ENCODE assay signal across 3 cellular contexts in genomic region chr4:73730854-73731253, GRCh38.
A peak's percentile ranks its signal among the peaks of the same experiment; 100 is the strongest.
TF ChIP-seq lines count a peak whose summit lies in the region.

No MANE protein-coding gene starts in this region.

TF ChIP-seq in SK-N-SH, 30 proteins besides CTCF, POLR2A, EP300 and RAD21 (continues in another document):
- no peak for TF ChIP-seq RFX5 (IDR thresholded peaks at IDR 0.05; ENCODE audit: low read length)
- TF ChIP-seq GATA2 (CRISPR knock-in tag; IDR thresholded peaks at IDR 0.05), result no peak
- no peak for TF ChIP-seq MAX (IDR thresholded peaks at IDR 0.05; ENCODE audit: low read depth)
- TF ChIP-seq, protein P1, sequence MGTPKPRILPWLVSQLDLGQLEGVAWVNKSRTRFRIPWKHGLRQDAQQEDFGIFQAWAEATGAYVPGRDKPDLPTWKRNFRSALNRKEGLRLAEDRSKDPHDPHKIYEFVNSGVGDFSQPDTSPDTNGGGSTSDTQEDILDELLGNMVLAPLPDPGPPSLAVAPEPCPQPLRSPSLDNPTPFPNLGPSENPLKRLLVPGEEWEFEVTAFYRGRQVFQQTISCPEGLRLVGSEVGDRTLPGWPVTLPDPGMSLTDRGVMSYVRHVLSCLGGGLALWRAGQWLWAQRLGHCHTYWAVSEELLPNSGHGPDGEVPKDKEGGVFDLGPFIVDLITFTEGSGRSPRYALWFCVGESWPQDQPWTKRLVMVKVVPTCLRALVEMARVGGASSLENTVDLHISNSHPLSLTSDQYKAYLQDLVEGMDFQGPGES (IDR thresholded peaks at IDR 0.05; ENCODE audit: low read depth, low read length), result no peak
- no peak for TF ChIP-seq REST (IDR thresholded peaks at IDR 0.05; ENCODE audit: low read depth, low read length)
- no peak for TF ChIP-seq RXRA (IDR thresholded peaks at IDR 0.05; ENCODE audit: borderline replicate concordance, low read depth)
- TF ChIP-seq ZBTB33 (IDR thresholded peaks at IDR 0.05; ENCODE audit: borderline replicate concordance, low read depth), result no peak
- no peak for TF ChIP-seq RCOR1 (IDR thresholded peaks at IDR 0.05; ENCODE audit: low read length)
- TF ChIP-seq FOXM1 (IDR thresholded peaks at IDR 0.05; ENCODE audit: low read depth), result no peak
- no peak for TF ChIP-seq EZH2phosphoT487 (IDR thresholded peaks at IDR 0.05; ENCODE audit: borderline replicate concordance, low read depth)

TF ChIP-seq in SK-N-SH treated with all-trans-retinoic acid at 6 μM for 48 hours, 23 proteins besides CTCF, POLR2A, EP300 and RAD21:
- TF ChIP-seq TSHZ2 (CRISPR knock-in tag; IDR thresholded peaks at IDR 0.05) (no peak), RARB (CRISPR knock-in tag; IDR thresholded peaks at IDR 0.05) (no peak), ZNF70 (CRISPR knock-in tag; IDR thresholded peaks at IDR 0.05) (no peak), GLIS3 (CRISPR knock-in tag; IDR thresholded peaks at IDR 0.05) (no peak), ZC3H10 (CRISPR knock-in tag; IDR thresholded peaks at IDR 0.05) (no peak), PATZ1 (CRISPR knock-in tag; IDR thresholded peaks at IDR 0.05; ENCODE audit: borderline replicate concordance) (no peak), ARNTL (CRISPR knock-in tag; IDR thresholded peaks at IDR 0.05; ENCODE audit: borderline replicate concordance, low read depth) (no peak), CSRNP3 (CRISPR knock-in tag; IDR thresholded peaks at IDR 0.05) (no peak), POU6F1 (CRISPR knock-in tag; IDR thresholded peaks at IDR 0.05; ENCODE audit: borderline replicate concordance, low read depth) (no peak)

TF ChIP-seq in K562, 482 proteins besides CTCF, POLR2A, EP300 and RAD21:
- no peak for TF ChIP-seq ZC3H4 (CRISPR knock-in tag; IDR thresholded peaks at IDR 0.05; ENCODE audit: borderline replicate concordance)
- no peak for TF ChIP-seq NFIX (CRISPR knock-in tag; IDR thresholded peaks at IDR 0.05; ENCODE audit: low read depth)
- no peak for TF ChIP-seq CCAR2 (IDR thresholded peaks at IDR 0.05; ENCODE audit: low read depth, low read length)
- TF ChIP-seq ETV6 (IDR thresholded peaks at IDR 0.05; ENCODE audit: borderline replicate concordance in 1 of 2, low read depth in 2 of 2, low read length in 1 of 2), result no peak
- TF ChIP-seq ETV6 (CRISPR knock-in tag; IDR thresholded peaks at IDR 0.05; ENCODE audit: borderline replicate concordance), result no peak
- no peak for TF ChIP-seq MAX (CRISPR knock-in tag; IDR thresholded peaks at IDR 0.05)
- TF ChIP-seq, protein P2, sequence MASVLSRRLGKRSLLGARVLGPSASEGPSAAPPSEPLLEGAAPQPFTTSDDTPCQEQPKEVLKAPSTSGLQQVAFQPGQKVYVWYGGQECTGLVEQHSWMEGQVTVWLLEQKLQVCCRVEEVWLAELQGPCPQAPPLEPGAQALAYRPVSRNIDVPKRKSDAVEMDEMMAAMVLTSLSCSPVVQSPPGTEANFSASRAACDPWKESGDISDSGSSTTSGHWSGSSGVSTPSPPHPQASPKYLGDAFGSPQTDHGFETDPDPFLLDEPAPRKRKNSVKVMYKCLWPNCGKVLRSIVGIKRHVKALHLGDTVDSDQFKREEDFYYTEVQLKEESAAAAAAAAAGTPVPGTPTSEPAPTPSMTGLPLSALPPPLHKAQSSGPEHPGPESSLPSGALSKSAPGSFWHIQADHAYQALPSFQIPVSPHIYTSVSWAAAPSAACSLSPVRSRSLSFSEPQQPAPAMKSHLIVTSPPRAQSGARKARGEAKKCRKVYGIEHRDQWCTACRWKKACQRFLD (CRISPR knock-in tag; IDR thresholded peaks at IDR 0.05), result 0 out of 2 replicates have a peak, but pooled peaks have one; percentile 38
